26 cellular contexts compared by ENCODE assay signal in genomic region chr7:151888079-151888673, GRCh38. TPM values are rescaled to one million over a fixed set of nuclear protein-coding genes. Genes with fewer than 3 reads are reported as not detected.
DNase-seq lines count a peak whose midpoint lies in the region; ATAC-seq, FAIRE-seq and TF ChIP-seq lines count a peak whose summit lies in the region.
"Had no signal": no experiment of that assay in that cellular context is flagged by ENCODE, and none has a peak within 500 bp of the region (broad histone marks: within the 10 kb centered on the region; RNA-seq: fewer than 3 reads in every experiment).

No MANE protein-coding gene starts in this region.

- no peaks in the 10 kb centered on the region for H3K4me1 Mint-ChIP-seq in activated T-cell treated with anti-CD3 and anti-CD28 coated beads, Interleukin-2, amount 50 U/mL, for 24 hours (ENCODE audit: low read depth)
- no peaks in the 10 kb centered on the region for H3K4me1 Mint-ChIP-seq in activated T-cell treated with anti-CD3 and anti-CD28 coated beads, Interleukin-2, amount 50 U/mL, for 72 hours (ENCODE audit: low read depth)
- no peaks in the 10 kb centered on the region for H3K4me1 Mint-ChIP-seq in endodermal cell
- H3K4me1 Mint-ChIP-seq in activated CD4-positive, alpha-beta memory T cell treated with anti-CD3 and anti-CD28 coated beads for 36 hours (ENCODE audit: low read depth): no peaks in the 10 kb centered on the region

- H3K27ac ChIP-seq in endodermal cell (ENCODE audit: low read depth, low read length) (no peak overlapping the region), small intestine (ENCODE audit: low read depth in 1 of 2, low read length in 1 of 2) (no peak overlapping the region)
- H3K27ac ChIP-seq: gastrocnemius medialis, ovary, right atrium auricular region, SK-N-MC, WERI-Rb-1 had no signal

- POLR2A ChIA-PET in activated CD4-positive, alpha-beta memory T cell treated with anti-CD3 and anti-CD28 coated beads for 36 hours (lab: Charles Lee): no interaction called here

- no peak overlapping the region for H3K4me3 ChIP-seq in endodermal cell (ENCODE audit: low read length)
- H3K4me3 ChIP-seq in small intestine (ENCODE audit: low read depth in 1 of 2, low read length in 2 of 2): no peak overlapping the region
- H3K4me3 ChIP-seq: gastrocnemius medialis, HAP-1, ovary, right atrium auricular region, SK-N-MC had no signal

- peaks cover 11% of the 10 kb centered on the region for H3K27me3 Mint-ChIP-seq in activated T-cell treated with anti-CD3 and anti-CD28 coated beads, Interleukin-2, amount 50 U/mL, for 24 hours
- H3K27me3 Mint-ChIP-seq in activated T-cell treated with anti-CD3 and anti-CD28 coated beads, Interleukin-2, amount 50 U/mL, for 72 hours (ENCODE audit: low read depth): peaks cover 18% of the 10 kb centered on the region
- H3K27me3 Mint-ChIP-seq in endodermal cell (ENCODE audit: insufficient read depth): peaks cover 62% of the 10 kb centered on the region
- H3K27me3 Mint-ChIP-seq in activated CD4-positive, alpha-beta memory T cell treated with anti-CD3 and anti-CD28 coated beads for 36 hours: peaks cover 16% of the 10 kb centered on the region

- H3K9ac ChIP-seq in endodermal cell (ENCODE audit: extremely low read depth, low read length, poor library complexity, severe bottlenecking): no peak overlapping the region

- intact Hi-C loops in activated CD4-positive, alpha-beta memory T cell treated with anti-CD3 and anti-CD28 coated beads for 36 hours (cut with micrococcal nuclease): no loop called here

- no peak for FAIRE-seq in small intestine (lab: Jason Lieb, UNC)
- FAIRE-seq: GM18507 had no signal

- H3K36me3 Mint-ChIP-seq in activated T-cell treated with anti-CD3 and anti-CD28 coated beads, Interleukin-2, amount 50 U/mL, for 24 hours (ENCODE audit: low read depth): no peaks in the 10 kb centered on the region
- no peaks in the 10 kb centered on the region for H3K36me3 Mint-ChIP-seq in activated T-cell treated with anti-CD3 and anti-CD28 coated beads, Interleukin-2, amount 50 U/mL, for 72 hours (ENCODE audit: insufficient read depth in 2 of 2)
- H3K36me3 Mint-ChIP-seq in endodermal cell (ENCODE audit: low read depth): no peaks in the 10 kb centered on the region
- H3K36me3 Mint-ChIP-seq in activated CD4-positive, alpha-beta memory T cell treated with anti-CD3 and anti-CD28 coated beads for 36 hours: no peaks in the 10 kb centered on the region
- H3K36me3 Mint-ChIP-seq: type B pancreatic cell had no signal

- no peaks in the 10 kb centered on the region for H3K4me1 ChIP-seq in endodermal cell (ENCODE audit: control insufficient read depth, insufficient read depth, low read length)
- no peaks in the 10 kb centered on the region for H3K4me1 ChIP-seq in small intestine (ENCODE audit: control insufficient read depth in 2 of 2, insufficient read depth in 1 of 2, low read depth in 1 of 2, low read length in 1 of 2)
- H3K4me1 ChIP-seq: gastrocnemius medialis, HAP-1, right atrium auricular region had no signal

- peak; percentile 64 for TF ChIP-seq CTCF in endodermal cell (conservative IDR thresholded peaks at IDR 0.05)

- no peak overlapping the region for H3K27ac Mint-ChIP-seq in activated T-cell treated with anti-CD3 and anti-CD28 coated beads, Interleukin-2, amount 50 U/mL, for 24 hours
- H3K27ac Mint-ChIP-seq in activated T-cell treated with anti-CD3 and anti-CD28 coated beads, Interleukin-2, amount 50 U/mL, for 72 hours: no peak overlapping the region
- H3K27ac Mint-ChIP-seq in endodermal cell: no peak overlapping the region
- H3K27ac Mint-ChIP-seq in activated CD4-positive, alpha-beta memory T cell treated with anti-CD3 and anti-CD28 coated beads for 36 hours: no peak overlapping the region
- H3K27ac Mint-ChIP-seq: type B pancreatic cell had no signal

- no peak overlapping the region for H3K4me3 Mint-ChIP-seq in activated T-cell treated with anti-CD3 and anti-CD28 coated beads, Interleukin-2, amount 50 U/mL, for 24 hours
- no peak overlapping the region for H3K4me3 Mint-ChIP-seq in activated T-cell treated with anti-CD3 and anti-CD28 coated beads, Interleukin-2, amount 50 U/mL, for 72 hours
- H3K4me3 Mint-ChIP-seq in endodermal cell: no peak overlapping the region
- no peak overlapping the region for H3K4me3 Mint-ChIP-seq in activated CD4-positive, alpha-beta memory T cell treated with anti-CD3 and anti-CD28 coated beads for 36 hours
- H3K4me3 Mint-ChIP-seq: type B pancreatic cell had no signal

- CTCF ChIA-PET in activated CD4-positive, alpha-beta memory T cell treated with anti-CD3 and anti-CD28 coated beads for 36 hours (lab: Charles Lee): no interaction called here

- DNase-seq in activated T-cell treated with anti-CD3 and anti-CD28 coated beads, Interleukin-2, amount 50 U/mL, for 24 hours: peak; percentile 15
- DNase-seq in activated T-cell treated with anti-CD3 and anti-CD28 coated beads, Interleukin-2, amount 50 U/mL, for 72 hours: no peak
- peak; percentile 13 for DNase-seq in NCI-H446 treated with DMSO at 0.1 percent for 48 hours (lab: John Stamatoyannopoulos, UW)
- peak; percentile 76 for DNase-seq in endodermal cell
- DNase-seq in small intestine: peak; percentile 80
- no peak for DNase-seq in T-helper 9 cell
- DNase-seq in activated CD4-positive, alpha-beta memory T cell treated with anti-CD3 and anti-CD28 coated beads for 36 hours: no peak
- no peak for DNase-seq in SIG-M5 treated with dmso at 0.1 percent for 504 hours (lab: John Stamatoyannopoulos, UW; ENCODE audit: unreplicated experiment)
- DNase-seq: activated CD4-positive, alpha-beta T cell treated with anti-CD3 and anti-CD28 coated beads, Interleukin-2, amount 50 U/mL, for 48 hours; activated gamma-delta T cell treated with Interleukin-2 at 50 U/mL for 16 hours; effector memory CD4-positive, alpha-beta T cell; gastrocnemius medialis; KG1; mesenchymal stem cell; NCI-H1694 treated with DMSO at 0.1 percent for 48 hours; NCI-H226; stimulated activated CD4-positive, alpha-beta T cell treated with anti-CD3 and anti-CD28 coated beads, Interleukin-15, amount 100 ng/mL, for 24 hours; T-helper 2 cell; WERI-Rb-1 had no signal

- H3K9me3 ChIP-seq in endodermal cell (ENCODE audit: control insufficient read depth, low read length) (no peaks in the 10 kb centered on the region), small intestine (ENCODE audit: control insufficient read depth, low read depth) (no peaks in the 10 kb centered on the region)
- H3K9me3 ChIP-seq: gastrocnemius medialis, HAP-1, ovary, right atrium auricular region had no signal

- WGBS in endodermal cell (ENCODE audit: insufficient coverage in 1 of 2, insufficient read length in 1 of 2), 2 experiments: 78 to 85% methylated on average over 12 to 15 of the region's 15 CpGs
- WGBS in small intestine, 3 donors: 29 to 70% (median 48%) methylated on average over 15 of the region's 15 CpGs

- no peaks in the 10 kb centered on the region for H3K9me3 Mint-ChIP-seq in activated T-cell treated with anti-CD3 and anti-CD28 coated beads, Interleukin-2, amount 50 U/mL, for 24 hours
- no peaks in the 10 kb centered on the region for H3K9me3 Mint-ChIP-seq in activated T-cell treated with anti-CD3 and anti-CD28 coated beads, Interleukin-2, amount 50 U/mL, for 72 hours
- H3K9me3 Mint-ChIP-seq in endodermal cell: no peaks in the 10 kb centered on the region
- H3K9me3 Mint-ChIP-seq in activated CD4-positive, alpha-beta memory T cell treated with anti-CD3 and anti-CD28 coated beads for 36 hours: no peaks in the 10 kb centered on the region
- H3K9me3 Mint-ChIP-seq: type B pancreatic cell had no signal

- peaks cover 21% of the 10 kb centered on the region for H3K27me3 ChIP-seq in endodermal cell (ENCODE audit: control insufficient read depth, insufficient read depth, low read length, poor library complexity, severe bottlenecking)
- H3K27me3 ChIP-seq in small intestine (ENCODE audit: control insufficient read depth in 2 of 2, insufficient read depth in 2 of 2, low read length in 2 of 2): no peaks in the 10 kb centered on the region
- H3K27me3 ChIP-seq: ovary, right atrium auricular region had no signal

- no peak for ATAC-seq in activated T-cell treated with anti-CD3 and anti-CD28 coated beads, Interleukin-2, amount 50 U/mL, for 72 hours (replicated peaks in 1 of 2)
- ATAC-seq: esophagus mucosa, gastrocnemius medialis had no signal

- no peaks in the 10 kb centered on the region for H3K36me3 ChIP-seq in endodermal cell (ENCODE audit: control insufficient read depth, insufficient read depth, low read length)
- no peaks in the 10 kb centered on the region for H3K36me3 ChIP-seq in small intestine (ENCODE audit: control insufficient read depth in 2 of 2, insufficient read depth in 2 of 2, low read length in 2 of 2)
- H3K36me3 ChIP-seq: gastrocnemius medialis, HAP-1, ovary, right atrium auricular region, WERI-Rb-1 had no signal

RNA-seq across cellular contexts. Expression of gene PRKAG2, which starts 11.3 kb away (rescaled TPM):
- 10 to 100 TPM; 23.2 to 28.4 TPM for total RNA-seq in activated T-cell treated with anti-CD3 and anti-CD28 coated beads, Interleukin-2, amount 50 U/mL, for 72 hours
- total RNA-seq in endodermal cell: 10 to 100 TPM; 17.2 to 20.7 TPM
- polyA plus RNA-seq in endodermal cell (2013, experiment 1 of 2): 13.3 TPM
- polyA plus RNA-seq in endodermal cell (2013, experiment 2 of 2): 15.2 TPM
- 10 to 100 TPM; 26.3 to 57.9 (median 55.1) TPM for polyA plus RNA-seq in small intestine
- 10 to 100 TPM; 23.5 to 25.6 TPM for total RNA-seq in activated CD4-positive, alpha-beta memory T cell treated with anti-CD3 and anti-CD28 coated beads for 36 hours

Comparison
In these comparisons a context has a peak if more than half of its experiments do, and no peak if none do; other contexts are left out.
1. DNase-seq: peak in activated T-cell treated with anti-CD3 and anti-CD28 coated beads, Interleukin-2, amount 50 U/mL, for 24 hours (single experiment), NCI-H446 treated with DMSO at 0.1 percent for 48 hours (single experiment), endodermal cell (single experiment) and small intestine (single experiment); none in activated T-cell treated with anti-CD3 and anti-CD28 coated beads, Interleukin-2, amount 50 U/mL, for 72 hours (0 of 2), T-helper 9 cell (single experiment), activated CD4-positive, alpha-beta memory T cell treated with anti-CD3 and anti-CD28 coated beads for 36 hours (single experiment) and SIG-M5 treated with dmso at 0.1 percent for 504 hours (single experiment).